ENCODE assay signal across 8 cellular contexts in genomic region chr5:132865668-132866341, GRCh38. TPM values are rescaled to one million over a fixed set of nuclear protein-coding genes. Genes with fewer than 3 reads are reported as not detected.
A peak's percentile ranks its signal among the peaks of the same experiment; 100 is the strongest.
DNase-seq lines count a peak whose midpoint lies in the region; ATAC-seq and TF ChIP-seq lines count a peak whose summit lies in the region.

No MANE protein-coding gene starts in this region.

- H3K9me3 Mint-ChIP-seq in CD4-positive, alpha-beta T cell = no peaks in the 10 kb centered on the region

- TSS peak; percentile 89 for BruUV-seq in OCI-LY7 (replicated peaks; lab: Mats Ljungman, UMichigan)

- peak overlapping the region; percentile 96 for H3K4me3 Mint-ChIP-seq in CD4-positive, alpha-beta T cell

- H2AFZ ChIP-seq in OCI-LY7 (ENCODE audit: low read length) = peak overlapping the region; percentile 94

- no peaks in the 10 kb centered on the region for H3K27me3 Mint-ChIP-seq in CD4-positive, alpha-beta T cell

- intact Hi-C loops in CD4-positive, alpha-beta T cell (cut with DNase I, micrococcal nuclease) = loop anchor here in 1 of 2 experiments (2.0 to 10.0 kb wide), 7 partner anchors 97 to 1361 kb away; partner anchors contain the start of genes AFF4, C5orf15, KIF3A and PPP2CA
- intact Hi-C loops in OCI-LY7 (cut with micrococcal nuclease; ENCODE audit: unreplicated experiment) = loop anchor here (2.0 to 5.0 kb wide), 2 partner anchors 97 to 479 kb away; partner anchors contain the start of gene AFF4

- H3K27ac Mint-ChIP-seq in CD4-positive, alpha-beta T cell = peak overlapping the region; percentile 97

- H3K4me2 ChIP-seq in OCI-LY7 (ENCODE audit: low read length) = peak overlapping the region; percentile 82

- H4K20me1 ChIP-seq in OCI-LY7 (ENCODE audit: insufficient read depth, low read length) = no peaks in the 10 kb centered on the region; the same call in 1 of the 2 replicates

- H3K4me3 ChIP-seq in OCI-LY7 (ENCODE audit: low read depth, low read length, poor library complexity, severe bottlenecking) (peak overlapping the region; percentile 94), epithelial cell of proximal tubule (ENCODE audit: low read depth, low read length) (peak overlapping the region; percentile 86)

- in situ Hi-C loops in ACHN (cut with HindIII; ENCODE audit: low pct_ligation_motif_present, low pct_unique_long_range_greater_than_20kb, low sequenced_read_pairs) = no loop called here

- CTCF ChIA-PET in CD4-positive, alpha-beta T cell (lab: Charles Lee) = interaction anchor here (2.0 to 3.3 kb wide), 2 partner anchors 18 to 36 kb away, joined by 7 to 11 read pairs; partner anchors contain the start of gene SHROOM1
- CTCF ChIA-PET in OCI-LY7 (lab: Charles Lee; ENCODE audit: unreplicated experiment) = interaction anchor here (0.6 kb wide), 1 partner anchor 14 kb away, joined by 4 read pairs; no protein-coding TSS in a partner anchor

- no peaks in the 10 kb centered on the region for H3K9me3 ChIP-seq in CD4-positive, alpha-beta T cell (ENCODE audit: control insufficient read depth, low read length)
- no peaks in the 10 kb centered on the region for H3K9me3 ChIP-seq in OCI-LY7 (ENCODE audit: low read length)

- DNase-seq in CD4-positive, alpha-beta T cell = no peak
- no peak for DNase-seq in OCI-LY7 (ENCODE audit: low spot score)
- no peak for DNase-seq in epithelial cell of proximal tubule (ENCODE audit: low read depth)
- no peak for DNase-seq in omental fat pad (ENCODE audit: low spot score)
- DNase-seq in NCI-H2107 (lab: John Stamatoyannopoulos, UW) = no peak
- no peak for DNase-seq in glomerular visceral epithelial cell (ENCODE audit: extremely low spot score)
- no peak for DNase-seq in ACHN

- H3K4me1 Mint-ChIP-seq in CD4-positive, alpha-beta T cell (ENCODE audit: low read depth) = peaks cover 31% of the 10 kb centered on the region

- H3K27me3 ChIP-seq in CD4-positive, alpha-beta T cell (ENCODE audit: control insufficient read depth, insufficient read depth, low read length) = no peaks in the 10 kb centered on the region

- no peaks in the 10 kb centered on the region for H3K9me2 ChIP-seq in OCI-LY7 (ENCODE audit: insufficient read depth, low read length)

- no peak for TF ChIP-seq CTCF in CD4-positive, alpha-beta T cell (IDR thresholded peaks at IDR 0.05)
- no peak for TF ChIP-seq CTCF in OCI-LY7 (conservative IDR thresholded peaks at IDR 0.05; ENCODE audit: low read length)
- no peak for TF ChIP-seq CTCF in epithelial cell of proximal tubule (conservative IDR thresholded peaks at IDR 0.05; ENCODE audit: low read depth, low read length)
- no peak for TF ChIP-seq CTCF in omental fat pad (IDR thresholded peaks at IDR 0.05)

- peaks cover 39% of the 10 kb centered on the region for H3K36me3 Mint-ChIP-seq in CD4-positive, alpha-beta T cell (ENCODE audit: low read depth)

- peaks cover 30% of the 10 kb centered on the region for H3K36me3 ChIP-seq in OCI-LY7 (ENCODE audit: insufficient read depth, low read length)

- POLR2A ChIA-PET in CD4-positive, alpha-beta T cell (lab: Charles Lee) = interaction anchor here (0.6 to 2.4 kb wide), 6 partner anchors 9 to 1985 kb away, joined by 3 to 20 read pairs (median 4); partner anchors contain the start of genes AFF4, CCNI2, HSPA4 and RAD50
- POLR2A ChIA-PET in OCI-LY7 (lab: Charles Lee) = interaction anchor here (0.6 to 1.4 kb wide), 6 partner anchors 9 to 591 kb away, joined by 3 to 7 read pairs (median 3); no protein-coding TSS in a partner anchor

- peak; percentile 13 for ATAC-seq in CD4-positive, alpha-beta T cell (ENCODE audit: poor library complexity)
- peak; percentile 18 for ATAC-seq in GM21786 (IDR thresholded peaks at IDR 0.05; ENCODE audit: unreplicated experiment)
- peak; percentile 67 for ATAC-seq in omental fat pad (ENCODE audit: low FRiP score)

- H3K4me1 ChIP-seq in OCI-LY7 (ENCODE audit: insufficient read depth, low read length, poor library complexity, severe bottlenecking) = peaks cover 17% of the 10 kb centered on the region

- H3K27ac ChIP-seq in CD4-positive, alpha-beta T cell (ENCODE audit: low read depth, low read length) = peak overlapping the region; percentile 95
- H3K27ac ChIP-seq in OCI-LY7 (ENCODE audit: low read depth, low read length, poor library complexity, severe bottlenecking) = peak overlapping the region; percentile 32

- H3K79me2 ChIP-seq in OCI-LY7 (ENCODE audit: insufficient read depth, low read depth, low read length) = peaks cover 15% of the 10 kb centered on the region

RNA-seq across cellular contexts. Expression of gene GDF9, which starts 0.5 kb away (rescaled TPM):
- 1 to 10 TPM in 1 of 2 experiments, under 1 TPM in 1; 0.91 to 1.6 TPM for total RNA-seq in CD4-positive, alpha-beta T cell
- 0.44 and 0.66 TPM in 2 replicates for total RNA-seq in OCI-LY7 (2014; rRNA removed; shearing (Covaris generic))
- total RNA-seq in OCI-LY7 (2022) = 1.7 and 2.2 TPM in 2 replicates
- total RNA-seq in epithelial cell of proximal tubule = 0.14 and 0.52 TPM in 2 replicates
- total RNA-seq in omental fat pad = 1 to 10 TPM in 1 of 4 donors, under 1 TPM in 2, not detected in 1; 0.24 to 1.3 (median 0.31) TPM

RNA-seq across cellular contexts. Expression of gene UQCRQ, which starts 0.6 kb away (rescaled TPM):
- 100 to 1,000 TPM; 119 to 132 TPM for total RNA-seq in CD4-positive, alpha-beta T cell
- total RNA-seq in OCI-LY7 (2014; rRNA removed; shearing (Covaris generic)) = 140 and 158 TPM in 2 replicates
- total RNA-seq in OCI-LY7 (2022) (274 and 310 TPM in 2 replicates), epithelial cell of proximal tubule (288 and 304 TPM in 2 replicates), omental fat pad (100 to 1,000 TPM in 3 of 4 donors, 10 to 100 TPM in 1; 89.7 to 173 (median 115) TPM)

RNA-seq across cellular contexts. Expression of gene LEAP2, which starts 7.7 kb away (rescaled TPM):
- under 1 TPM; 0.30 to 0.31 TPM for total RNA-seq in CD4-positive, alpha-beta T cell
- 4.4 TPM in 2 replicates for total RNA-seq in OCI-LY7 (2014; rRNA removed; shearing (Covaris generic))
- 5.4 and 5.6 TPM in 2 replicates for total RNA-seq in OCI-LY7 (2022)
- total RNA-seq in epithelial cell of proximal tubule = 0.22 and 0.35 TPM in 2 replicates
- 1 to 10 TPM in 3 of 4 donors, under 1 TPM in 1; 0.84 to 2.3 (median 1.4) TPM for total RNA-seq in omental fat pad

RNA-seq across cellular contexts. Expression of gene SHROOM1, which starts 35.4 kb away (rescaled TPM):
- total RNA-seq in CD4-positive, alpha-beta T cell = under 1 TPM in 1 of 2 experiments, not detected in 1; 0.59 TPM
- total RNA-seq in OCI-LY7 (2014; rRNA removed; shearing (Covaris generic)) = 0.36 and 0.60 TPM in 2 replicates
- 1.8 and 2.4 TPM in 2 replicates for total RNA-seq in OCI-LY7 (2022)
- total RNA-seq in epithelial cell of proximal tubule = 6.3 and 8.0 TPM in 2 replicates
- total RNA-seq in omental fat pad = 10 to 100 TPM in 2 of 4 donors, 1 to 10 TPM in 2; 7.0 to 17.0 (median 9.1) TPM

RNA-seq across cellular contexts. Expression of gene SOWAHA, which starts 52.7 kb away (rescaled TPM):
- not detected for total RNA-seq in CD4-positive, alpha-beta T cell
- not detected in 2 replicates for total RNA-seq in OCI-LY7 (2014; rRNA removed; shearing (Covaris generic))
- not detected in 2 replicates for total RNA-seq in OCI-LY7 (2022)
- 0.06 and 0.22 TPM in 2 replicates for total RNA-seq in epithelial cell of proximal tubule
- total RNA-seq in omental fat pad = under 1 TPM in 2 of 4 donors, not detected in 2; 0.13 to 0.28 TPM

Comparison
In these comparisons a context has a peak if more than half of its experiments do, and no peak if none do; other contexts are left out.
1. ATAC-seq: peak in every context shown above with its lines; median percentile 67 in omental fat pad; 18 in GM21786; 13 in CD4-positive, alpha-beta T cell.